26 cellular contexts compared by ENCODE assay signal in genomic region chr4:59685626-59686025, GRCh38.
DNase-seq lines count a peak whose midpoint lies in the region; ATAC-seq, FAIRE-seq and TF ChIP-seq lines count a peak whose summit lies in the region.
"Had no signal": no experiment of that assay in that cellular context is flagged by ENCODE, and none has a peak within 500 bp of the region (broad histone marks: within the 10 kb centered on the region; RNA-seq: fewer than 3 reads in every experiment).

No MANE protein-coding gene starts in this region.

- H3K79me2 ChIP-seq in HepG2 (ENCODE audit: insufficient read depth, low read length) = no peaks in the 10 kb centered on the region
- H3K79me2 ChIP-seq in OCI-LY3 (ENCODE audit: low read length) = no peaks in the 10 kb centered on the region

- CTCF ChIA-PET in HepG2 (lab: Yijun Ruan, JAX; ENCODE audit: low intra/inter-chr PET ratio, low total read pairs) = no interaction called here

- no peak for ATAC-seq in HepG2
- ATAC-seq in right lobe of liver = peak; percentile 18 to 54 (median 38)
- no peak for ATAC-seq in HG03159 (IDR thresholded peaks at IDR 0.05; ENCODE audit: unreplicated experiment)

- TF ChIP-seq EP300 in HepG2 (IDR thresholded peaks at IDR 0.05; ENCODE audit: low read depth in 2 of 2, low read length in 2 of 2) (no peak), HepG2 (CRISPR knock-in tag; IDR thresholded peaks at IDR 0.05; ENCODE audit: borderline replicate concordance) (no peak)

- no peaks in the 10 kb centered on the region for H4K20me1 ChIP-seq in HepG2 (ENCODE audit: insufficient read depth, low read length)
- no peaks in the 10 kb centered on the region for H4K20me1 ChIP-seq in OCI-LY3 (ENCODE audit: insufficient read depth, low read length)
- H4K20me1 ChIP-seq: BLaER1 treated with 17β-estradiol and CSF1 and Interleukin-3, amounts not matched to agents 10 nM and 100 nM had no signal

- no peak overlapping the region for H3K4me2 ChIP-seq in HepG2 (ENCODE audit: low read depth, low read length)
- peak overlapping the region; percentile 60 for H3K4me2 ChIP-seq in OCI-LY3 (ENCODE audit: low read length)
- H3K4me2 ChIP-seq: BLaER1 treated with 17β-estradiol and CSF1 and Interleukin-3, amounts not matched to agents 10 nM and 100 nM had no signal

- H3K4me1 ChIP-seq in liver (ENCODE audit: control insufficient read depth in 4 of 4, insufficient read depth in 4 of 4, low read length in 3 of 4) = peaks cover 0 to 19% (median 4%) of the 10 kb centered on the region in 4 donors
- H3K4me1 ChIP-seq in HepG2 (ENCODE audit: insufficient read depth, low read length) = no peaks in the 10 kb centered on the region
- H3K4me1 ChIP-seq in OCI-LY3 (ENCODE audit: low read length) = peaks cover 22% of the 10 kb centered on the region
- peaks cover 0 to 4% (median 0%) of the 10 kb centered on the region in 4 donors for H3K4me1 ChIP-seq in right lobe of liver
- H3K4me1 ChIP-seq: BE2C; BLaER1 treated with 17β-estradiol and CSF1 and Interleukin-3, amounts not matched to agents 10 nM and 100 nM; HAP-1 had no signal

- in situ Hi-C loops in HepG2 (cut with HindIII; ENCODE audit: extremely low pct_ligation_motif_present, low pct_unique_long_range_greater_than_20kb) = no loop called here

- no peak overlapping the region for H3K27ac Mint-ChIP-seq in chondrocyte (ENCODE audit: unreplicated experiment)
- H3K27ac Mint-ChIP-seq: CD14-positive monocyte; CD4-positive, alpha-beta T cell; CD8-positive, alpha-beta memory T cell; HFFc6 had no signal

- no TSS peak for BruUV-seq in HepG2 (replicated peaks; lab: Mats Ljungman, UMichigan)

- H3K4me3 ChIP-seq in liver (ENCODE audit: low read depth in 1 of 3, low read length in 3 of 3) = no peak overlapping the region
- no peak overlapping the region for H3K4me3 ChIP-seq in HepG2 (replicated peaks in 1 of 3; ENCODE audit: insufficient read depth in 1 of 3, low read depth in 2 of 3, low read length in 3 of 3)
- H3K4me3 ChIP-seq in OCI-LY3 (ENCODE audit: low read length) = peak overlapping the region; percentile 47
- no peak overlapping the region for H3K4me3 ChIP-seq in right lobe of liver
- H3K4me3 ChIP-seq: BLaER1 treated with 17β-estradiol and CSF1 and Interleukin-3, amounts not matched to agents 10 nM and 100 nM; HAP-1 had no signal

- DNase-seq in HepG2 (ENCODE audit: low spot score) (no peak), right lobe of liver (no peak), chondrocyte (ENCODE audit: low spot score) (no peak)
- DNase-seq in stimulated activated CD4-positive, alpha-beta T cell treated with anti-CD3 and anti-CD28 coated beads, Interleukin-4, amount 100 ng/mL, for 1 hour = no peak
- no peak for DNase-seq in activated effector memory CD4-positive, alpha-beta T cell treated with anti-CD3 and anti-CD28 coated beads, Interleukin-2, amount 50 U/mL, for 16 hours
- DNase-seq: ACHN; AML-193; BE2C; CD4-positive, alpha-beta T cell; CD8-positive, alpha-beta memory T cell; DMS 273 treated with DMSO at 0.1 percent for 48 hours; DMS79; EL; GF-D8; GOT3; HFFc6 had no signal

- H3K4me3 Mint-ChIP-seq in chondrocyte (ENCODE audit: unreplicated experiment) = no peak overlapping the region
- H3K4me3 Mint-ChIP-seq: CD14-positive monocyte; CD4-positive, alpha-beta T cell; CD8-positive, alpha-beta memory T cell; HFFc6 had no signal

- H3K9ac ChIP-seq in liver (ENCODE audit: low read depth in 1 of 2, low read length in 2 of 2) = no peak overlapping the region
- no peak overlapping the region for H3K9ac ChIP-seq in HepG2 (ENCODE audit: insufficient read depth, low read depth, low read length)
- peak overlapping the region; percentile 32 for H3K9ac ChIP-seq in OCI-LY3 (ENCODE audit: low read length)
- H3K9ac ChIP-seq: BLaER1 treated with 17β-estradiol and CSF1 and Interleukin-3, amounts not matched to agents 10 nM and 100 nM had no signal

- FAIRE-seq in HepG2 (lab: Jason Lieb, UNC) = no peak
- FAIRE-seq: D721Med, GM12892, H54 had no signal

- POLR2A ChIA-PET in HepG2 (lab: Yijun Ruan, JAX) = no interaction called here

- no peaks in the 10 kb centered on the region for H3K36me3 ChIP-seq in liver (ENCODE audit: control insufficient read depth in 4 of 4, insufficient read depth in 3 of 4, low read depth in 1 of 4, low read length in 3 of 4)
- H3K36me3 ChIP-seq in HepG2 (replicated peaks in 1 of 2; ENCODE audit: control insufficient read depth in 1 of 2, insufficient read depth in 2 of 2, low read length in 2 of 2) = no peaks in the 10 kb centered on the region
- H3K36me3 ChIP-seq in OCI-LY3 (replicated peaks; ENCODE audit: low read depth, low read length) = no peaks in the 10 kb centered on the region
- no peaks in the 10 kb centered on the region for H3K36me3 ChIP-seq in right lobe of liver
- H3K36me3 ChIP-seq: BE2C; BLaER1 treated with 17β-estradiol and CSF1 and Interleukin-3, amounts not matched to agents 10 nM and 100 nM; HAP-1 had no signal

- TF ChIP-seq POLR2A in HepG2 (IDR thresholded peaks at IDR 0.05; ENCODE audit: insufficient read depth in 1 of 2, low read depth in 2 of 2, low read length in 2 of 2) (no peak), right lobe of liver (IDR thresholded peaks at IDR 0.05) (no peak)

- H3K27ac ChIP-seq in liver (ENCODE audit: low read depth in 1 of 2, low read length in 2 of 2) = peak overlapping the region in 1 of 2 donors; percentile 41
- H3K27ac ChIP-seq in HepG2 (ENCODE audit: extremely low read length, insufficient read depth, low read length) = no peak overlapping the region
- H3K27ac ChIP-seq in OCI-LY3 (ENCODE audit: low read length) = peak overlapping the region; percentile 50
- H3K27ac ChIP-seq in right lobe of liver = no peak overlapping the region
- H3K27ac ChIP-seq: 22Rv1; BLaER1 treated with 17β-estradiol and CSF1 and Interleukin-3, amounts not matched to agents 10 nM and 100 nM had no signal

- WGBS in liver = 50% methylated on average over 1 of the region's 1 CpG
- WGBS in HepG2 (ENCODE audit: low lambda C conversion rate) = 0% methylated on average over 1 of the region's 1 CpG
- WGBS in right lobe of liver (ENCODE audit: insufficient coverage, low coverage, low lambda C conversion rate, missing lambda C conversion rate) = 35% methylated on average over 1 of the region's 1 CpG

- no peaks in the 10 kb centered on the region for H3K27me3 Mint-ChIP-seq in chondrocyte (ENCODE audit: low read depth)
- H3K27me3 Mint-ChIP-seq: CD4-positive, alpha-beta T cell; CD8-positive, alpha-beta memory T cell had no signal

- H2AFZ ChIP-seq in HepG2 (ENCODE audit: low read length) (no peak overlapping the region), OCI-LY3 (ENCODE audit: low read depth, low read length) (peak overlapping the region; percentile 19; the same call in 1 of the 2 replicates)

- TF ChIP-seq CTCF in liver (IDR thresholded peaks at IDR 0.05; ENCODE audit: low read depth, low read length, missing input control) = no peak
- no peak for TF ChIP-seq CTCF in HepG2 (CRISPR knock-in tag; IDR thresholded peaks at IDR 0.05)
- TF ChIP-seq CTCF in OCI-LY3 (IDR thresholded peaks at IDR 0.05; ENCODE audit: low read depth, low read length) = no peak
- no peak for TF ChIP-seq CTCF in right lobe of liver (IDR thresholded peaks at IDR 0.05)
- no peak for TF ChIP-seq CTCF in chondrocyte (IDR thresholded peaks at IDR 0.05)

- no peaks in the 10 kb centered on the region for H3K4me1 Mint-ChIP-seq in chondrocyte (ENCODE audit: low read depth)
- H3K4me1 Mint-ChIP-seq: CD14-positive monocyte; CD8-positive, alpha-beta memory T cell had no signal

- TF ChIP-seq RAD21 in liver (IDR thresholded peaks at IDR 0.05) (no peak), HepG2 (CRISPR knock-in tag; IDR thresholded peaks at IDR 0.05) (no peak)

- H3K36me3 Mint-ChIP-seq in chondrocyte (ENCODE audit: low read depth) = no peaks in the 10 kb centered on the region
- H3K36me3 Mint-ChIP-seq: CD14-positive monocyte; CD8-positive, alpha-beta memory T cell had no signal

- no peaks in the 10 kb centered on the region for H3K9me3 Mint-ChIP-seq in chondrocyte (ENCODE audit: low read depth)
- H3K9me3 Mint-ChIP-seq: CD4-positive, alpha-beta T cell had no signal

- H3K9me3 ChIP-seq in liver (ENCODE audit: control insufficient read depth in 4 of 4, low read length in 3 of 4) (no peaks in the 10 kb centered on the region), HepG2 (ENCODE audit: low read length) (no peaks in the 10 kb centered on the region), OCI-LY3 (ENCODE audit: insufficient read depth, low read length) (no peaks in the 10 kb centered on the region), right lobe of liver (no peaks in the 10 kb centered on the region)
- H3K9me3 ChIP-seq: BE2C; BLaER1 treated with 17β-estradiol and CSF1 and Interleukin-3, amounts not matched to agents 10 nM and 100 nM; HAP-1 had no signal

- no peaks in the 10 kb centered on the region for H3K27me3 ChIP-seq in liver (ENCODE audit: control insufficient read depth in 4 of 4, insufficient read depth in 4 of 4, low read length in 3 of 4)
- no peaks in the 10 kb centered on the region; a peak in 1 of 5 replicates for H3K27me3 ChIP-seq in HepG2 (ENCODE audit: control insufficient read depth in 1 of 2, insufficient read depth in 2 of 2, low read length in 2 of 2)
- H3K27me3 ChIP-seq in OCI-LY3 (ENCODE audit: low read depth, low read length) = no peaks in the 10 kb centered on the region
- no peaks in the 10 kb centered on the region for H3K27me3 ChIP-seq in right lobe of liver
- H3K27me3 ChIP-seq: BE2C; BLaER1 treated with 17β-estradiol and CSF1 and Interleukin-3, amounts not matched to agents 10 nM and 100 nM had no signal

- intact Hi-C loops in HepG2 (cut with micrococcal nuclease; ENCODE audit: unreplicated experiment) (no loop called here), right lobe of liver (cut with DNase I) (no loop called here)

TF ChIP-seq in liver, 16 proteins besides CTCF, POLR2A, EP300 and RAD21 (continues in another document):
- TF ChIP-seq FOXA1 (IDR thresholded peaks at IDR 0.05) (no peak), MAX (IDR thresholded peaks at IDR 0.05) (no peak), HNF4A (conservative IDR thresholded peaks at IDR 0.05) (peak in 1 of 2 donors; percentile 9), YY1 (IDR thresholded peaks at IDR 0.05) (no peak)

TF ChIP-seq in HepG2, 621 proteins besides CTCF, POLR2A, EP300 and RAD21 (continues in another document):
- TF ChIP-seq ZNF543 (CRISPR knock-in tag; IDR thresholded peaks at IDR 0.05) = no peak
- no peak for TF ChIP-seq AGO2 (optimal IDR thresholded peaks at IDR 0.05; ENCODE audit: low read depth, low read length)
- TF ChIP-seq ZMYM3 (CRISPR knock-in tag; IDR thresholded peaks at IDR 0.05) = no peak
- no peak for TF ChIP-seq SSRP1 (CRISPR knock-in tag; IDR thresholded peaks at IDR 0.05)
- TF ChIP-seq CHD4 (IDR thresholded peaks at IDR 0.05; ENCODE audit: borderline replicate concordance, low read length) = no peak
- TF ChIP-seq GATAD2A (CRISPR knock-in tag; IDR thresholded peaks at IDR 0.05) = no peak
- no peak for TF ChIP-seq ZNF616 (CRISPR knock-in tag; IDR thresholded peaks at IDR 0.05; ENCODE audit: low read depth)
- no peak for TF ChIP-seq SKI (IDR thresholded peaks at IDR 0.05; ENCODE audit: partially characterized antibody)
- no peak for TF ChIP-seq ZNF709 (CRISPR knock-in tag; IDR thresholded peaks at IDR 0.05)

Comparison
In these comparisons a context has a peak if more than half of its experiments do, and no peak if none do; other contexts are left out.
1. ATAC-seq: peak in right lobe of liver (4 of 4); none in HepG2 (single experiment) and HG03159 (single experiment).